In the genomic region with DNA sequence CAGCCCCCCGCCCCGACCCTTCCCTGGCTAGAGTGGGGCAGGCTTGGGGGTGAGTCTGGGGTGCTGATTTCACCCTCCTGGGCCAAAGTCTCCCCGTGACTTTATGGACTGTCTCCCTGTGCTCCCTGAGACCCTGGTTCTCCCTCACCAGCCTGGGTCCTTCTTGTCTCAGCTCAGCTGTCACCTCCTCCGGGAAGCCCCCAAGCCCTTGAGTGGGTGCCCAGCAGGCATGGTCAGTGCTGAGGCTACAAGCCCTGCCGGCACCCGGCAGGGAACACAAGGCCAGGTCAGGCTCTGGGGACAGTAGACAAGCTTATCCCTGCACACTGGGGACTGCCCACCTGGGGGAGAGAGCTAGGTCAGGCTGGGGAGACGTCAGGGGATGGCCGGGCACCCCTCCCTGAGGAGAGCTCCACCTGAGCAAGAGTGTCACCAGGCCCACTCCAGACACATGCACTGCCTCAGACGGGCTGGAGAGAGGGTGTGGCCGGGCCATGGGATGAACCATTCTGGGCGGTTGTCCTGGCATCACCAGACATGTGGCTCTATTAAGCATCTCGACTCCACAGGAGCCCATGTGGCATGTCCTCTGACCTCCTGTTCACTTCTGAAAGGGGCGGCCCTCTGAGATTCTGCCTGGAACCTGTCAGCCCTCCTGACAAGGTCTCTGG, we compare ENCODE assay signal across 2 cellular contexts.
A peak's percentile ranks its signal among the peaks of the same experiment; 100 is the strongest.
TF ChIP-seq lines count a peak whose summit lies in the region.

No MANE protein-coding gene starts in this region.

TF ChIP-seq in HepG2, 621 proteins besides CTCF, POLR2A, EP300 and RAD21:
- no peak for TF ChIP-seq NR3C1 (CRISPR knock-in tag; IDR thresholded peaks at IDR 0.05)
- TF ChIP-seq TARDBP (CRISPR knock-in tag; IDR thresholded peaks at IDR 0.05) = no peak
- TF ChIP-seq ZBTB8A (CRISPR knock-in tag; IDR thresholded peaks at IDR 0.05; ENCODE audit: borderline replicate concordance, low read depth) = no peak
- no peak for TF ChIP-seq NR2F6 (IDR thresholded peaks at IDR 0.05)
- TF ChIP-seq NR2F6 (CRISPR knock-in tag; IDR thresholded peaks at IDR 0.05) = no peak
- TF ChIP-seq ONECUT2 (CRISPR knock-in tag; IDR thresholded peaks at IDR 0.05) = no peak
- TF ChIP-seq, protein P1, sequence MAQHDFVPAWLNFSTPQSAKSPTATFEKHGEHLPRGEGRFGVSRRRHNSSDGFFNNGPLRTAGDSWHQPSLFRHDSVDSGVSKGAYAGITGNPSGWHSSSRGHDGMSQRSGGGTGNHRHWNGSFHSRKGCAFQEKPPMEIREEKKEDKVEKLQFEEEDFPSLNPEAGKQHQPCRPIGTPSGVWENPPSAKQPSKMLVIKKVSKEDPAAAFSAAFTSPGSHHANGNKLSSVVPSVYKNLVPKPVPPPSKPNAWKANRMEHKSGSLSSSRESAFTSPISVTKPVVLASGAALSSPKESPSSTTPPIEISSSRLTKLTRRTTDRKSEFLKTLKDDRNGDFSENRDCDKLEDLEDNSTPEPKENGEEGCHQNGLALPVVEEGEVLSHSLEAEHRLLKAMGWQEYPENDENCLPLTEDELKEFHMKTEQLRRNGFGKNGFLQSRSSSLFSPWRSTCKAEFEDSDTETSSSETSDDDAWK (CRISPR knock-in tag; IDR thresholded peaks at IDR 0.05) = no peak
- TF ChIP-seq SAP130 (CRISPR knock-in tag; IDR thresholded peaks at IDR 0.05; ENCODE audit: low read depth) = no peak
- no peak for TF ChIP-seq IKZF4 (CRISPR knock-in tag; IDR thresholded peaks at IDR 0.05; ENCODE audit: borderline replicate concordance, low read depth, not compliant biosample characterization)
- TF ChIP-seq, protein P2, sequence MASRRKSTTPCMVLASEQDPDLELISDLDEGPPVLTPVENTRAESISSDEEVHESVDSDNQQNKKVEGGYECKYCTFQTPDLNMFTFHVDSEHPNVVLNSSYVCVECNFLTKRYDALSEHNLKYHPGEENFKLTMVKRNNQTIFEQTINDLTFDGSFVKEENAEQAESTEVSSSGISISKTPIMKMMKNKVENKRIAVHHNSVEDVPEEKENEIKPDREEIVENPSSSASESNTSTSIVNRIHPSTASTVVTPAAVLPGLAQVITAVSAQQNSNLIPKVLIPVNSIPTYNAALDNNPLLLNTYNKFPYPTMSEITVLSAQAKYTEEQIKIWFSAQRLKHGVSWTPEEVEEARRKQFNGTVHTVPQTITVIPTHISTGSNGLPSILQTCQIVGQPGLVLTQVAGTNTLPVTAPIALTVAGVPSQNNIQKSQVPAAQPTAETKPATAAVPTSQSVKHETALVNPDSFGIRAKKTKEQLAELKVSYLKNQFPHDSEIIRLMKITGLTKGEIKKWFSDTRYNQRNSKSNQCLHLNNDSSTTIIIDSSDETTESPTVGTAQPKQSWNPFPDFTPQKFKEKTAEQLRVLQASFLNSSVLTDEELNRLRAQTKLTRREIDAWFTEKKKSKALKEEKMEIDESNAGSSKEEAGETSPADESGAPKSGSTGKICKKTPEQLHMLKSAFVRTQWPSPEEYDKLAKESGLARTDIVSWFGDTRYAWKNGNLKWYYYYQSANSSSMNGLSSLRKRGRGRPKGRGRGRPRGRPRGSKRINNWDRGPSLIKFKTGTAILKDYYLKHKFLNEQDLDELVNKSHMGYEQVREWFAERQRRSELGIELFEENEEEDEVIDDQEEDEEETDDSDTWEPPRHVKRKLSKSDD (CRISPR knock-in tag; IDR thresholded peaks at IDR 0.05; ENCODE audit: low read depth) = no peak
- TF ChIP-seq FOXJ3 (CRISPR knock-in tag; IDR thresholded peaks at IDR 0.05; ENCODE audit: borderline replicate concordance) = no peak
- no peak for TF ChIP-seq MIER2 (CRISPR knock-in tag; IDR thresholded peaks at IDR 0.05)
- TF ChIP-seq, protein P3, sequence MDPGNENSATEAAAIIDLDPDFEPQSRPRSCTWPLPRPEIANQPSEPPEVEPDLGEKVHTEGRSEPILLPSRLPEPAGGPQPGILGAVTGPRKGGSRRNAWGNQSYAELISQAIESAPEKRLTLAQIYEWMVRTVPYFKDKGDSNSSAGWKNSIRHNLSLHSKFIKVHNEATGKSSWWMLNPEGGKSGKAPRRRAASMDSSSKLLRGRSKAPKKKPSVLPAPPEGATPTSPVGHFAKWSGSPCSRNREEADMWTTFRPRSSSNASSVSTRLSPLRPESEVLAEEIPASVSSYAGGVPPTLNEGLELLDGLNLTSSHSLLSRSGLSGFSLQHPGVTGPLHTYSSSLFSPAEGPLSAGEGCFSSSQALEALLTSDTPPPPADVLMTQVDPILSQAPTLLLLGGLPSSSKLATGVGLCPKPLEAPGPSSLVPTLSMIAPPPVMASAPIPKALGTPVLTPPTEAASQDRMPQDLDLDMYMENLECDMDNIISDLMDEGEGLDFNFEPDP (CRISPR knock-in tag; conservative IDR thresholded peaks at IDR 0.05) = no peak
- TF ChIP-seq MAFF (IDR thresholded peaks at IDR 0.05; ENCODE audit: low read depth, low read length) = no peak
- TF ChIP-seq, protein P4, sequence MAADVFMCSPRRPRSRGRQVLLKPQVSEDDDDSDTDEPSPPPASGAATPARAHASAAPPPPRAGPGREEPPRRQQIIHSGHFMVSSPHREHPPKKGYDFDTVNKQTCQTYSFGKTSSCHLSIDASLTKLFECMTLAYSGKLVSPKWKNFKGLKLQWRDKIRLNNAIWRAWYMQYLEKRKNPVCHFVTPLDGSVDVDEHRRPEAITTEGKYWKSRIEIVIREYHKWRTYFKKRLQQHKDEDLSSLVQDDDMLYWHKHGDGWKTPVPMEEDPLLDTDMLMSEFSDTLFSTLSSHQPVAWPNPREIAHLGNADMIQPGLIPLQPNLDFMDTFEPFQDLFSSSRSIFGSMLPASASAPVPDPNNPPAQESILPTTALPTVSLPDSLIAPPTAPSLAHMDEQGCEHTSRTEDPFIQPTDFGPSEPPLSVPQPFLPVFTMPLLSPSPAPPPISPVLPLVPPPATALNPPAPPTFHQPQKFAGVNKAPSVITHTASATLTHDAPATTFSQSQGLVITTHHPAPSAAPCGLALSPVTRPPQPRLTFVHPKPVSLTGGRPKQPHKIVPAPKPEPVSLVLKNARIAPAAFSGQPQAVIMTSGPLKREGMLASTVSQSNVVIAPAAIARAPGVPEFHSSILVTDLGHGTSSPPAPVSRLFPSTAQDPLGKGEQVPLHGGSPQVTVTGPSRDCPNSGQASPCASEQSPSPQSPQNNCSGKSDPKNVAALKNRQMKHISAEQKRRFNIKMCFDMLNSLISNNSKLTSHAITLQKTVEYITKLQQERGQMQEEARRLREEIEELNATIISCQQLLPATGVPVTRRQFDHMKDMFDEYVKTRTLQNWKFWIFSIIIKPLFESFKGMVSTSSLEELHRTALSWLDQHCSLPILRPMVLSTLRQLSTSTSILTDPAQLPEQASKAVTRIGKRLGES (CRISPR knock-in tag; IDR thresholded peaks at IDR 0.05; ENCODE audit: borderline replicate concordance) = no peak

TF ChIP-seq in K562, 482 proteins besides CTCF, POLR2A, EP300 and RAD21 (continues in another document):
- TF ChIP-seq, protein P5, sequence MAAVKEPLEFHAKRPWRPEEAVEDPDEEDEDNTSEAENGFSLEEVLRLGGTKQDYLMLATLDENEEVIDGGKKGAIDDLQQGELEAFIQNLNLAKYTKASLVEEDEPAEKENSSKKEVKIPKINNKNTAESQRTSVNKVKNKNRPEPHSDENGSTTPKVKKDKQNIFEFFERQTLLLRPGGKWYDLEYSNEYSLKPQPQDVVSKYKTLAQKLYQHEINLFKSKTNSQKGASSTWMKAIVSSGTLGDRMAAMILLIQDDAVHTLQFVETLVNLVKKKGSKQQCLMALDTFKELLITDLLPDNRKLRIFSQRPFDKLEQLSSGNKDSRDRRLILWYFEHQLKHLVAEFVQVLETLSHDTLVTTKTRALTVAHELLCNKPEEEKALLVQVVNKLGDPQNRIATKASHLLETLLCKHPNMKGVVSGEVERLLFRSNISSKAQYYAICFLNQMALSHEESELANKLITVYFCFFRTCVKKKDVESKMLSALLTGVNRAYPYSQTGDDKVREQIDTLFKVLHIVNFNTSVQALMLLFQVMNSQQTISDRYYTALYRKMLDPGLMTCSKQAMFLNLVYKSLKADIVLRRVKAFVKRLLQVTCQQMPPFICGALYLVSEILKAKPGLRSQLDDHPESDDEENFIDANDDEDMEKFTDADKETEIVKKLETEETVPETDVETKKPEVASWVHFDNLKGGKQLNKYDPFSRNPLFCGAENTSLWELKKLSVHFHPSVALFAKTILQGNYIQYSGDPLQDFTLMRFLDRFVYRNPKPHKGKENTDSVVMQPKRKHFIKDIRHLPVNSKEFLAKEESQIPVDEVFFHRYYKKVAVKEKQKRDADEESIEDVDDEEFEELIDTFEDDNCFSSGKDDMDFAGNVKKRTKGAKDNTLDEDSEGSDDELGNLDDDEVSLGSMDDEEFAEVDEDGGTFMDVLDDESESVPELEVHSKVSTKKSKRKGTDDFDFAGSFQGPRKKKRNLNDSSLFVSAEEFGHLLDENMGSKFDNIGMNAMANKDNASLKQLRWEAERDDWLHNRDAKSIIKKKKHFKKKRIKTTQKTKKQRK (IDR thresholded peaks at IDR 0.05; ENCODE audit: borderline replicate concordance, low read depth, low read length) = no peak
- no peak for TF ChIP-seq ZNF23 (CRISPR knock-in tag; IDR thresholded peaks at IDR 0.05)
- TF ChIP-seq, protein P6, sequence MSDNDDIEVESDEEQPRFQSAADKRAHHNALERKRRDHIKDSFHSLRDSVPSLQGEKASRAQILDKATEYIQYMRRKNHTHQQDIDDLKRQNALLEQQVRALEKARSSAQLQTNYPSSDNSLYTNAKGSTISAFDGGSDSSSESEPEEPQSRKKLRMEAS (CRISPR knock-in tag; IDR thresholded peaks at IDR 0.05) = peak; percentile 57; the same call in 1 of the 2 replicates
- TF ChIP-seq GTF2F1 (IDR thresholded peaks at IDR 0.05; ENCODE audit: low read depth, low read length) = peak; percentile 30; the same call in 1 of the 2 replicates
- TF ChIP-seq TEAD1 (CRISPR knock-in tag; IDR thresholded peaks at IDR 0.05) = peak in 1 of 2 experiments; percentile 53; a peak in 2 of 4 replicates
- no peak for TF ChIP-seq PHB2 (IDR thresholded peaks at IDR 0.05; ENCODE audit: low read depth)
- TF ChIP-seq, protein P7, sequence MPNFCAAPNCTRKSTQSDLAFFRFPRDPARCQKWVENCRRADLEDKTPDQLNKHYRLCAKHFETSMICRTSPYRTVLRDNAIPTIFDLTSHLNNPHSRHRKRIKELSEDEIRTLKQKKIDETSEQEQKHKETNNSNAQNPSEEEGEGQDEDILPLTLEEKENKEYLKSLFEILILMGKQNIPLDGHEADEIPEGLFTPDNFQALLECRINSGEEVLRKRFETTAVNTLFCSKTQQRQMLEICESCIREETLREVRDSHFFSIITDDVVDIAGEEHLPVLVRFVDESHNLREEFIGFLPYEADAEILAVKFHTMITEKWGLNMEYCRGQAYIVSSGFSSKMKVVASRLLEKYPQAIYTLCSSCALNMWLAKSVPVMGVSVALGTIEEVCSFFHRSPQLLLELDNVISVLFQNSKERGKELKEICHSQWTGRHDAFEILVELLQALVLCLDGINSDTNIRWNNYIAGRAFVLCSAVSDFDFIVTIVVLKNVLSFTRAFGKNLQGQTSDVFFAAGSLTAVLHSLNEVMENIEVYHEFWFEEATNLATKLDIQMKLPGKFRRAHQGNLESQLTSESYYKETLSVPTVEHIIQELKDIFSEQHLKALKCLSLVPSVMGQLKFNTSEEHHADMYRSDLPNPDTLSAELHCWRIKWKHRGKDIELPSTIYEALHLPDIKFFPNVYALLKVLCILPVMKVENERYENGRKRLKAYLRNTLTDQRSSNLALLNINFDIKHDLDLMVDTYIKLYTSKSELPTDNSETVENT (CRISPR knock-in tag; IDR thresholded peaks at IDR 0.05) = no peak
- TF ChIP-seq ZSCAN32 (CRISPR knock-in tag; IDR thresholded peaks at IDR 0.05) = no peak
- no peak for TF ChIP-seq BHLHE40 (IDR thresholded peaks at IDR 0.05; ENCODE audit: low read length)
- no peak for TF ChIP-seq ZNF24 (IDR thresholded peaks at IDR 0.05)
- TF ChIP-seq, protein P8, sequence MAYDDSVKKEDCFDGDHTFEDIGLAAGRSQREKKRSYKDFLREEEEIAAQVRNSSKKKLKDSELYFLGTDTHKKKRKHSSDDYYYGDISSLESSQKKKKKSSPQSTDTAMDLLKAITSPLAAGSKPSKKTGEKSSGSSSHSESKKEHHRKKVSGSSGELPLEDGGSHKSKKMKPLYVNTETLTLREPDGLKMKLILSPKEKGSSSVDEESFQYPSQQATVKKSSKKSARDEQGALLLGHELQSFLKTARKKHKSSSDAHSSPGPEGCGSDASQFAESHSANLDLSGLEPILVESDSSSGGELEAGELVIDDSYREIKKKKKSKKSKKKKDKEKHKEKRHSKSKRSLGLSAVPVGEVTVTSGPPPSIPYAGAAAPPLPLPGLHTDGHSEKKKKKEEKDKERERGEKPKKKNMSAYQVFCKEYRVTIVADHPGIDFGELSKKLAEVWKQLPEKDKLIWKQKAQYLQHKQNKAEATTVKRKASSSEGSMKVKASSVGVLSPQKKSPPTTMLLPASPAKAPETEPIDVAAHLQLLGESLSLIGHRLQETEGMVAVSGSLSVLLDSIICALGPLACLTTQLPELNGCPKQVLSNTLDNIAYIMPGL (CRISPR knock-in tag; IDR thresholded peaks at IDR 0.05) = no peak
- 0 out of 2 replicates have a peak, but pooled peaks have one; percentile 11 for TF ChIP-seq RB1 (IDR thresholded peaks at IDR 0.05; ENCODE audit: low read depth)
- no peak for TF ChIP-seq SMAD1 (IDR thresholded peaks at IDR 0.05; ENCODE audit: low read depth, low read length, partially characterized antibody)
- no peak for TF ChIP-seq POLR3A (IDR thresholded peaks at IDR 0.05; ENCODE audit: borderline replicate concordance, extremely low read depth, insufficient read depth, insufficient read length)
- TF ChIP-seq KDM1A (IDR thresholded peaks at IDR 0.05) = no peak
- TF ChIP-seq HNRNPH1 (optimal IDR thresholded peaks at IDR 0.05; ENCODE audit: low read depth, low read length) = no peak
- no peak for TF ChIP-seq PHTF2 (CRISPR knock-in tag; IDR thresholded peaks at IDR 0.05)
- no peak for TF ChIP-seq TEAD4 (IDR thresholded peaks at IDR 0.05; ENCODE audit: low read length)
- TF ChIP-seq TEAD4 (CRISPR knock-in tag; IDR thresholded peaks at IDR 0.05; ENCODE audit: borderline replicate concordance) = peak; percentile 86; the same call in 1 of the 2 replicates
- TF ChIP-seq POLR2G (IDR thresholded peaks at IDR 0.05; ENCODE audit: low read depth, low read length) = no peak
- TF ChIP-seq MAFG (tag; conservative IDR thresholded peaks at IDR 0.05) = no peak
- no peak for TF ChIP-seq NRF1 (conservative IDR thresholded peaks at IDR 0.05 in 1 of 2, IDR thresholded peaks at IDR 0.05 in 1 of 2)
- TF ChIP-seq, protein P9, sequence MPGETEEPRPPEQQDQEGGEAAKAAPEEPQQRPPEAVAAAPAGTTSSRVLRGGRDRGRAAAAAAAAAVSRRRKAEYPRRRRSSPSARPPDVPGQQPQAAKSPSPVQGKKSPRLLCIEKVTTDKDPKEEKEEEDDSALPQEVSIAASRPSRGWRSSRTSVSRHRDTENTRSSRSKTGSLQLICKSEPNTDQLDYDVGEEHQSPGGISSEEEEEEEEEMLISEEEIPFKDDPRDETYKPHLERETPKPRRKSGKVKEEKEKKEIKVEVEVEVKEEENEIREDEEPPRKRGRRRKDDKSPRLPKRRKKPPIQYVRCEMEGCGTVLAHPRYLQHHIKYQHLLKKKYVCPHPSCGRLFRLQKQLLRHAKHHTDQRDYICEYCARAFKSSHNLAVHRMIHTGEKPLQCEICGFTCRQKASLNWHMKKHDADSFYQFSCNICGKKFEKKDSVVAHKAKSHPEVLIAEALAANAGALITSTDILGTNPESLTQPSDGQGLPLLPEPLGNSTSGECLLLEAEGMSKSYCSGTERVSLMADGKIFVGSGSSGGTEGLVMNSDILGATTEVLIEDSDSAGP (CRISPR knock-in tag; IDR thresholded peaks at IDR 0.05) = no peak
